ENCODE assay signal across 8 cellular contexts in the genomic region with DNA sequence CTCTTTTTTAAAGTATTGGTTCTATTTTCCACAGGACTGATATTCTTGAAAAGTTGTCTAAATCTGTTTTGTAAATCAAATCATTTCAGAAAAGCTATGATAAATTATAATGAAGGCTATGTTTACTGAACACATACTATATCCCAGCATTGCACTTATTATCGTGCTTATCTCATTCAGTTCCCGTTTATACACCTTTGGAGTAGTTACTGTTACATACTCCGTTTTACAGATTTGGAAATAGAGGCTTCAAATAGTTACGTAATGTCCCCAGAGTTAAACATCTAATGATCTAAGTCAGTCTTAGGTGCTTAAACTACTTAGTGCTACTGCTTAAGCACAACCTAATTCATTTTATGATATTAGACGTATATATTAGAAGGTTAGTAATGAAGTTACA. TPM values are rescaled to one million over a fixed set of nuclear protein-coding genes. Genes with fewer than 3 reads are reported as not detected.
DNase-seq lines count a peak whose midpoint lies in the region; ATAC-seq and TF ChIP-seq lines count a peak whose summit lies in the region.

No MANE protein-coding gene starts in this region.

- peaks cover 5% of the 10 kb centered on the region for H3K4me1 ChIP-seq in endocrine pancreas (ENCODE audit: control insufficient read depth, insufficient read depth, low read length)

- ATAC-seq in GM21576 (IDR thresholded peaks at IDR 0.05; ENCODE audit: unreplicated experiment): no peak
- ATAC-seq in natural killer cell: no peak

- peak overlapping the region; percentile 91; the same call in 1 of the 2 replicates for H3K4me3 ChIP-seq in AG09309 (ENCODE audit: control insufficient read depth, low read depth, low read length)
- peak overlapping the region; percentile 98 for H3K4me3 ChIP-seq in LNCaP clone FGC (ENCODE audit: low read depth, low read length)
- peak overlapping the region; percentile 97 for H3K4me3 ChIP-seq in endocrine pancreas (ENCODE audit: control insufficient read depth, insufficient read depth, low read length)
- H3K4me3 ChIP-seq in neural cell (ENCODE audit: low read length): peak overlapping the region; percentile 92

- H3K9ac ChIP-seq in endocrine pancreas (ENCODE audit: control insufficient read depth, insufficient read depth, low read length) (no peak overlapping the region), neural cell (ENCODE audit: low read length) (peak overlapping the region; percentile 86)

- TF ChIP-seq CTCF in AG09309 (IDR thresholded peaks at IDR 0.05; ENCODE audit: control insufficient read depth, insufficient read depth, low read depth, low read length, missing control alignments) (no peak), LNCaP clone FGC (IDR thresholded peaks at IDR 0.05; ENCODE audit: control insufficient read depth, extremely low read depth, insufficient read depth) (no peak), neural cell (IDR thresholded peaks at IDR 0.05; ENCODE audit: poor library complexity, severe bottlenecking) (no peak), natural killer cell (IDR thresholded peaks at IDR 0.05) (no peak)

- H3K4me2 ChIP-seq in neural cell (ENCODE audit: low read length): peak overlapping the region; percentile 79

- TF ChIP-seq EP300 in neural cell (conservative IDR thresholded peaks at IDR 0.05; ENCODE audit: poor library complexity, severe bottlenecking): no peak

- no peak for DNase-seq in AG09309 (ENCODE audit: low read depth)
- DNase-seq in LNCaP clone FGC (ENCODE audit: low read depth): no peak
- DNase-seq in NCI-H2171 treated with DMSO at 0.1 percent for 48 hours (lab: John Stamatoyannopoulos, UW): no peak
- DNase-seq in NCI-H2029 treated with DMSO at 0.1 percent for 48 hours (lab: John Stamatoyannopoulos, UW): no peak
- DNase-seq in natural killer cell: no peak

- TF ChIP-seq RAD21 in neural cell (conservative IDR thresholded peaks at IDR 0.05): no peak

- H3K27me3 ChIP-seq in endocrine pancreas (ENCODE audit: control insufficient read depth, insufficient read depth, low read length) (no peaks in the 10 kb centered on the region), neural cell (ENCODE audit: insufficient read depth, low read depth, low read length) (no peaks in the 10 kb centered on the region)

- H3K27ac Mint-ChIP-seq in natural killer cell: no peak overlapping the region

- H2AFZ ChIP-seq in neural cell (ENCODE audit: low read depth, low read length): peak overlapping the region; percentile 95

- peaks cover 41% of the 10 kb centered on the region for H3K79me2 ChIP-seq in neural cell (replicated peaks; ENCODE audit: insufficient read depth, low read length)

- no peaks in the 10 kb centered on the region for H3K9me3 ChIP-seq in endocrine pancreas (ENCODE audit: control insufficient read depth, low read length)
- H3K9me3 ChIP-seq in neural cell (ENCODE audit: low read length): no peaks in the 10 kb centered on the region

- no peaks in the 10 kb centered on the region for H3K9me3 Mint-ChIP-seq in natural killer cell

- intact Hi-C loops in natural killer cell (cut with micrococcal nuclease): loop anchor here (1.0 to 10.0 kb wide), 3 partner anchors 103 to 278 kb away; a partner anchor contains a TSS

- no peak overlapping the region for H3K4me3 Mint-ChIP-seq in natural killer cell

- no peaks in the 10 kb centered on the region for H4K20me1 ChIP-seq in neural cell (ENCODE audit: insufficient read depth)

- no peaks in the 10 kb centered on the region for H3K27me3 Mint-ChIP-seq in natural killer cell (ENCODE audit: low read depth in 2 of 2)

- H3K4me1 Mint-ChIP-seq in natural killer cell: peaks cover 0 to 24% of the 10 kb centered on the region in 2 donors

- H3K36me3 ChIP-seq in endocrine pancreas (ENCODE audit: control insufficient read depth, insufficient read depth, low read length) (no peaks in the 10 kb centered on the region), neural cell (ENCODE audit: insufficient read depth, low read length) (no peaks in the 10 kb centered on the region)

- peaks cover 9% of the 10 kb centered on the region for H3F3A ChIP-seq in neural cell (ENCODE audit: insufficient read depth, low read length, poor library complexity, severe bottlenecking)

- no peaks in the 10 kb centered on the region for H3K36me3 Mint-ChIP-seq in natural killer cell

- H3K27ac ChIP-seq in neural cell (ENCODE audit: low read length): peak overlapping the region; percentile 91

- H3K9me2 ChIP-seq in neural cell (ENCODE audit: insufficient read depth, low read length): no peaks in the 10 kb centered on the region

TF ChIP-seq in neural cell, 6 proteins besides CTCF, POLR2A, EP300 and RAD21:
- TF ChIP-seq, protein P1, sequence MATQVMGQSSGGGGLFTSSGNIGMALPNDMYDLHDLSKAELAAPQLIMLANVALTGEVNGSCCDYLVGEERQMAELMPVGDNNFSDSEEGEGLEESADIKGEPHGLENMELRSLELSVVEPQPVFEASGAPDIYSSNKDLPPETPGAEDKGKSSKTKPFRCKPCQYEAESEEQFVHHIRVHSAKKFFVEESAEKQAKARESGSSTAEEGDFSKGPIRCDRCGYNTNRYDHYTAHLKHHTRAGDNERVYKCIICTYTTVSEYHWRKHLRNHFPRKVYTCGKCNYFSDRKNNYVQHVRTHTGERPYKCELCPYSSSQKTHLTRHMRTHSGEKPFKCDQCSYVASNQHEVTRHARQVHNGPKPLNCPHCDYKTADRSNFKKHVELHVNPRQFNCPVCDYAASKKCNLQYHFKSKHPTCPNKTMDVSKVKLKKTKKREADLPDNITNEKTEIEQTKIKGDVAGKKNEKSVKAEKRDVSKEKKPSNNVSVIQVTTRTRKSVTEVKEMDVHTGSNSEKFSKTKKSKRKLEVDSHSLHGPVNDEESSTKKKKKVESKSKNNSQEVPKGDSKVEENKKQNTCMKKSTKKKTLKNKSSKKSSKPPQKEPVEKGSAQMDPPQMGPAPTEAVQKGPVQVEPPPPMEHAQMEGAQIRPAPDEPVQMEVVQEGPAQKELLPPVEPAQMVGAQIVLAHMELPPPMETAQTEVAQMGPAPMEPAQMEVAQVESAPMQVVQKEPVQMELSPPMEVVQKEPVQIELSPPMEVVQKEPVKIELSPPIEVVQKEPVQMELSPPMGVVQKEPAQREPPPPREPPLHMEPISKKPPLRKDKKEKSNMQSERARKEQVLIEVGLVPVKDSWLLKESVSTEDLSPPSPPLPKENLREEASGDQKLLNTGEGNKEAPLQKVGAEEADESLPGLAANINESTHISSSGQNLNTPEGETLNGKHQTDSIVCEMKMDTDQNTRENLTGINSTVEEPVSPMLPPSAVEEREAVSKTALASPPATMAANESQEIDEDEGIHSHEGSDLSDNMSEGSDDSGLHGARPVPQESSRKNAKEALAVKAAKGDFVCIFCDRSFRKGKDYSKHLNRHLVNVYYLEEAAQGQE (IDR thresholded peaks at IDR 0.05; ENCODE audit: borderline replicate concordance): no peak
- TF ChIP-seq MXI1 (conservative IDR thresholded peaks at IDR 0.05; ENCODE audit: poor library complexity, severe bottlenecking): no peak
- no peak for TF ChIP-seq POLR2AphosphoS5 (IDR thresholded peaks at IDR 0.05)
- no peak for TF ChIP-seq TAF1 (IDR thresholded peaks at IDR 0.05; ENCODE audit: low read depth)
- no peak for TF ChIP-seq SMC3 (conservative IDR thresholded peaks at IDR 0.05; ENCODE audit: poor library complexity)
- TF ChIP-seq EZH2 (IDR thresholded peaks at IDR 0.05; ENCODE audit: borderline replicate concordance, insufficient read depth, low read length, poor library complexity, severe bottlenecking): no peak

RNA-seq across cellular contexts. Expression of a gene that starts 1.2 kb away (rescaled TPM):
- polyA plus RNA-seq in neural cell: 32.3 and 35.4 TPM in 2 replicates
- 63.9 and 67.4 TPM in 2 replicates for polyA minus RNA-seq in neural cell
- 10 to 100 TPM; 45.6 to 55.1 (median 53.7) TPM for total RNA-seq in natural killer cell

RNA-seq across cellular contexts. Expression of a gene that starts 49.0 kb away (rescaled TPM):
- polyA plus RNA-seq in neural cell: 6.4 and 7.1 TPM in 2 replicates
- polyA minus RNA-seq in neural cell: 32.4 and 40.7 TPM in 2 replicates
- total RNA-seq in natural killer cell: 10 to 100 TPM; 40.6 to 47.1 (median 40.7) TPM
